2 cellular contexts compared by ENCODE assay signal in genomic region chr1:65409927-65410326, GRCh38.
TF ChIP-seq lines count a peak whose summit lies in the region.

No MANE protein-coding gene starts in this region.

TF ChIP-seq in GM23338, 12 proteins besides CTCF, POLR2A, EP300 and RAD21:
- TF ChIP-seq ZNF114 (CRISPR knock-in tag; IDR thresholded peaks at IDR 0.05) (no peak), NANOG (IDR thresholded peaks at IDR 0.05; ENCODE audit: borderline replicate concordance) (no peak), ETS1 (IDR thresholded peaks at IDR 0.05) (no peak), REST (IDR thresholded peaks at IDR 0.05; ENCODE audit: unreplicated experiment) (no peak), STAT1 (IDR thresholded peaks at IDR 0.05; ENCODE audit: unreplicated experiment) (no peak), ZNF331 (CRISPR knock-in tag; IDR thresholded peaks at IDR 0.05; ENCODE audit: low read depth) (no peak), POLR2AphosphoS5 (IDR thresholded peaks at IDR 0.05; ENCODE audit: low read depth) (no peak), ZNF462 (CRISPR knock-in tag; IDR thresholded peaks at IDR 0.05) (no peak), EZH2 (IDR thresholded peaks at IDR 0.05; ENCODE audit: low read depth, unreplicated experiment) (no peak)

TF ChIP-seq in K562, 482 proteins besides CTCF, POLR2A, EP300 and RAD21:
- TF ChIP-seq MAFG (tag; conservative IDR thresholded peaks at IDR 0.05) = peak; percentile 4; the same call in 1 of the 2 replicates
- TF ChIP-seq BRD9 (IDR thresholded peaks at IDR 0.05; ENCODE audit: low read depth, partially characterized antibody) = no peak
- no peak for TF ChIP-seq CHD1 (IDR thresholded peaks at IDR 0.05; ENCODE audit: low read length)
- TF ChIP-seq ZNF316 (IDR thresholded peaks at IDR 0.05) = peak; percentile 82
- peak; percentile 71; the same call in 1 of the 2 replicates for TF ChIP-seq C11orf30 (IDR thresholded peaks at IDR 0.05; ENCODE audit: low read depth)
